In genomic region chr2:173647681-173648350, GRCh38 we compare ENCODE assay signal across 19 cellular contexts.
DNase-seq lines count a peak whose midpoint lies in the region; ATAC-seq and TF ChIP-seq lines count a peak whose summit lies in the region.
"Had no signal": no experiment of that assay in that cellular context is flagged by ENCODE, and none has a peak within 500 bp of the region (broad histone marks: within the 10 kb centered on the region; RNA-seq: fewer than 3 reads in every experiment).

No MANE protein-coding gene starts in this region.

- no peaks in the 10 kb centered on the region for H3K36me3 Mint-ChIP-seq in neural crest cell (ENCODE audit: low read depth)
- H3K36me3 Mint-ChIP-seq: activated naive CD8-positive, alpha-beta T cell treated with anti-CD3 and anti-CD28 coated beads for 36 hours had no signal

- CTCF ChIA-PET in Panc1 (lab: Charles Lee): no interaction called here

- POLR2A ChIA-PET in Panc1 (lab: Charles Lee): no interaction called here

- no peaks in the 10 kb centered on the region for H3K27me3 Mint-ChIP-seq in neural crest cell (ENCODE audit: low read depth)

- no peaks in the 10 kb centered on the region for H3K27me3 ChIP-seq in Panc1 (ENCODE audit: control insufficient read depth, insufficient read depth, low read length)
- H3K27me3 ChIP-seq in esophagus muscularis mucosa: no peaks in the 10 kb centered on the region
- H3K27me3 ChIP-seq: right lobe of liver, SJSA1, transverse colon had no signal

- TF ChIP-seq POLR2A in esophagus muscularis mucosa (IDR thresholded peaks at IDR 0.05; ENCODE audit: low read depth): no peak

- no peaks in the 10 kb centered on the region for H3K9me3 Mint-ChIP-seq in neural crest cell
- H3K9me3 Mint-ChIP-seq: activated T-helper 1 cell treated with anti-CD3 and anti-CD28 coated beads, Interleukin-12 subunit alpha, Interleukin-12 subunit beta, Interleukin-2, Interleukin-4 antibody, amounts not matched to agents 30 ng/mL and 10 ng/mL and 1 ng/mL, durations not matched to agents 14 hours and 24 hours and 36 hours had no signal

- TF ChIP-seq CTCF in AG10803 (conservative IDR thresholded peaks at IDR 0.05; ENCODE audit: low read length) (no peak), Panc1 (IDR thresholded peaks at IDR 0.05) (no peak), fibroblast of pulmonary artery (IDR thresholded peaks at IDR 0.05; ENCODE audit: low read length, missing control alignments) (no peak), neural crest cell (conservative IDR thresholded peaks at IDR 0.05) (no peak), esophagus muscularis mucosa (IDR thresholded peaks at IDR 0.05) (no peak)

- H3K27ac ChIP-seq in Panc1 (ENCODE audit: low read length) (peak overlapping the region; percentile 11; the same call in 1 of the 2 replicates), esophagus muscularis mucosa (replicated peaks in 1 of 4) (no peak overlapping the region)
- H3K27ac ChIP-seq: right lobe of liver, SJSA1, transverse colon had no signal

- H3K36me3 ChIP-seq in Panc1 (ENCODE audit: control insufficient read depth, insufficient read depth, low read length) (no peaks in the 10 kb centered on the region), esophagus muscularis mucosa (no peaks in the 10 kb centered on the region)
- H3K36me3 ChIP-seq: right lobe of liver, SJSA1, transverse colon had no signal

- H3K27ac Mint-ChIP-seq in neural crest cell (ENCODE audit: unreplicated experiment): peak overlapping the region; percentile 52
- H3K27ac Mint-ChIP-seq: activated B cell treated with CpG ODN at 0.5 μM for 24 hours; activated naive CD8-positive, alpha-beta T cell treated with anti-CD3 and anti-CD28 coated beads for 36 hours; activated T-helper 1 cell treated with anti-CD3 and anti-CD28 coated beads, Interleukin-12 subunit alpha, Interleukin-12 subunit beta, Interleukin-2, Interleukin-4 antibody, amounts not matched to agents 30 ng/mL and 10 ng/mL and 1 ng/mL, durations not matched to agents 14 hours and 24 hours and 36 hours had no signal

- BruUV-seq in Panc1 (replicated peaks; lab: Mats Ljungman, UMichigan): no TSS peak

- peaks cover 22% of the 10 kb centered on the region for H3K4me1 Mint-ChIP-seq in neural crest cell
- H3K4me1 Mint-ChIP-seq: activated B cell treated with CpG ODN at 0.5 μM for 24 hours; activated naive CD8-positive, alpha-beta T cell treated with anti-CD3 and anti-CD28 coated beads for 36 hours had no signal

- in situ Hi-C loops in Panc1 (cut with HindIII; ENCODE audit: low pct_unique_long_range_greater_than_20kb, low sequenced_read_pairs): no loop called here

- no peak overlapping the region for H3K4me3 Mint-ChIP-seq in neural crest cell
- H3K4me3 Mint-ChIP-seq: activated B cell treated with CpG ODN at 0.5 μM for 24 hours; activated naive CD8-positive, alpha-beta T cell treated with anti-CD3 and anti-CD28 coated beads for 36 hours; activated T-helper 1 cell treated with anti-CD3 and anti-CD28 coated beads, Interleukin-12 subunit alpha, Interleukin-12 subunit beta, Interleukin-2, Interleukin-4 antibody, amounts not matched to agents 30 ng/mL and 10 ng/mL and 1 ng/mL, durations not matched to agents 14 hours and 24 hours and 36 hours had no signal

- intact Hi-C loops in Panc1 (cut with micrococcal nuclease; ENCODE audit: unreplicated experiment): no loop called here
- intact Hi-C loops in esophagus muscularis mucosa (cut with DNase I): no loop called here

- peaks cover 6% of the 10 kb centered on the region; the same call in 1 of the 2 replicates for H3K9me3 ChIP-seq in Panc1 (ENCODE audit: control insufficient read depth, insufficient read depth, low read depth, low read length)
- H3K9me3 ChIP-seq in esophagus muscularis mucosa: peaks cover 0 to 6% (median 3%) of the 10 kb centered on the region in 4 donors
- H3K9me3 ChIP-seq: right lobe of liver, SJSA1, transverse colon had no signal

- peaks cover 22% of the 10 kb centered on the region for H3K4me1 ChIP-seq in Panc1 (ENCODE audit: control insufficient read depth, insufficient read depth, low read length)
- peaks cover 0 to 17% (median 6%) of the 10 kb centered on the region in 4 donors for H3K4me1 ChIP-seq in esophagus muscularis mucosa
- H3K4me1 ChIP-seq: right lobe of liver had no signal

- DNase-seq in AG10803 (ENCODE audit: low read depth): peak; percentile 78
- no peak for DNase-seq in Panc1 (ENCODE audit: low read depth, low spot score)
- DNase-seq in fibroblast of pulmonary artery (ENCODE audit: low read depth): peak; percentile 50
- DNase-seq in neural crest cell (ENCODE audit: low read depth, low spot score): no peak
- DNase-seq in activated CD4-positive, alpha-beta T cell treated with anti-CD3 and anti-CD28 coated beads, Interleukin-2, amount 50 U/mL, for 48 hours: no peak
- DNase-seq in esophagus muscularis mucosa (ENCODE audit: extremely low spot score): no peak
- no peak for DNase-seq in OCI-M2 (lab: John Stamatoyannopoulos, UW; ENCODE audit: unreplicated experiment)
- DNase-seq: activated B cell treated with CpG ODN at 0.5 μM for 24 hours; activated naive CD8-positive, alpha-beta T cell treated with anti-CD3 and anti-CD28 coated beads for 36 hours; COR-L47; NCI-H1694; right lobe of liver; stimulated activated naive CD4-positive, alpha-beta T cell treated with Interleukin-2 at 50 U/mL for 16 hours; T-helper 2 cell; transverse colon had no signal

- no peak for ATAC-seq in Panc1
- no peak for ATAC-seq in GM19397 (IDR thresholded peaks at IDR 0.05; ENCODE audit: unreplicated experiment)
- ATAC-seq: esophagus mucosa had no signal

- H3K4me3 ChIP-seq in AG10803 (ENCODE audit: low read length) (no peak overlapping the region), Panc1 (ENCODE audit: low read depth in 2 of 2, low read length in 2 of 2) (no peak overlapping the region), fibroblast of pulmonary artery (replicated peaks; ENCODE audit: low read depth, low read length) (no peak overlapping the region), esophagus muscularis mucosa (no peak overlapping the region)
- H3K4me3 ChIP-seq: right lobe of liver, SJSA1, transverse colon had no signal

- 81% methylated on average over 8 of the region's 8 CpGs for WGBS in esophagus muscularis mucosa

- TF ChIP-seq EP300 in esophagus muscularis mucosa (IDR thresholded peaks at IDR 0.05): no peak

Comparison
In these comparisons a context has a peak if more than half of its experiments do, and no peak if none do; other contexts are left out.
1. DNase-seq: peak in AG10803 (single experiment) and fibroblast of pulmonary artery (single experiment); none in Panc1 (single experiment), neural crest cell (single experiment), activated CD4-positive, alpha-beta T cell treated with anti-CD3 and anti-CD28 coated beads, Interleukin-2, amount 50 U/mL, for 48 hours (0 of 2), esophagus muscularis mucosa (single experiment) and OCI-M2 (single experiment).